In genomic region chr3:136192195-136192594, GRCh38 we compare ENCODE assay signal across 8 cellular contexts. TPM values are rescaled to one million over a fixed set of nuclear protein-coding genes. Genes with fewer than 3 reads are reported as not detected.
A peak's percentile ranks its signal among the peaks of the same experiment; 100 is the strongest.
DNase-seq lines count a peak whose midpoint lies in the region; ATAC-seq and TF ChIP-seq lines count a peak whose summit lies in the region.
"Not testable (repeated sequence)": the region's sequence is repeated elsewhere in the genome, so short reads cannot be mapped to it uniquely, and the experiment has no call there.

No MANE protein-coding gene starts in this region.

- H3K4me1 ChIP-seq in A673 (ENCODE audit: insufficient read depth, low read length, poor library complexity, severe bottlenecking) = peaks cover 30% of the 10 kb centered on the region
- H3K4me1 ChIP-seq in HAP-1 = peaks cover 29% of the 10 kb centered on the region
- peaks cover 24% of the 10 kb centered on the region for H3K4me1 ChIP-seq in Panc1 (ENCODE audit: control insufficient read depth, insufficient read depth, low read length)
- not testable (repeated sequence) for H3K4me1 ChIP-seq in cardiac muscle cell (ENCODE audit: low read depth)
- H3K4me1 ChIP-seq in smooth muscle cell (ENCODE audit: low read depth) = peaks cover 30% of the 10 kb centered on the region

- TF ChIP-seq CTCF in A673 (conservative IDR thresholded peaks at IDR 0.05; ENCODE audit: low read depth, low read length); Panc1 (IDR thresholded peaks at IDR 0.05); cardiac muscle cell (IDR thresholded peaks at IDR 0.05; ENCODE audit: low read depth, low read length); smooth muscle cell (IDR thresholded peaks at IDR 0.05; ENCODE audit: borderline replicate concordance, insufficient read depth, poor library complexity, severe bottlenecking): not testable (repeated sequence)

- intact Hi-C loops in A673 (cut with micrococcal nuclease; ENCODE audit: unreplicated experiment) (loop anchor here (5.0 kb wide), 1 partner anchor 115 kb away; no protein-coding TSS in a partner anchor), Panc1 (cut with micrococcal nuclease; ENCODE audit: unreplicated experiment) (loop anchor here (5.0 kb wide), 1 partner anchor 115 kb away; no protein-coding TSS in a partner anchor)

- H3K9me3 Mint-ChIP-seq in activated T-cell treated with anti-CD3 and anti-CD28 coated beads, Interleukin-2, amount 50 U/mL, for 72 hours; central memory CD8-positive, alpha-beta T cell; naive B cell: not testable (repeated sequence)

- not testable (repeated sequence) for H3K27me3 Mint-ChIP-seq in activated T-cell treated with anti-CD3 and anti-CD28 coated beads, Interleukin-2, amount 50 U/mL, for 72 hours (ENCODE audit: low read depth); central memory CD8-positive, alpha-beta T cell; naive B cell

- not testable (repeated sequence) for BruUV-seq in A673 (replicated peaks; lab: Mats Ljungman, UMichigan); Panc1 (replicated peaks; lab: Mats Ljungman, UMichigan)

- peak overlapping the region; percentile 92 for H3K4me3 ChIP-seq in A673 (ENCODE audit: low read depth, low read length, poor library complexity, severe bottlenecking)
- peak overlapping the region; percentile 89 for H3K4me3 ChIP-seq in HAP-1
- peak overlapping the region; percentile 97 for H3K4me3 ChIP-seq in Panc1 (ENCODE audit: low read depth in 2 of 2, low read length in 2 of 2)
- peak overlapping the region; percentile 96 for H3K4me3 ChIP-seq in cardiac muscle cell
- H3K4me3 ChIP-seq in smooth muscle cell = peak overlapping the region; percentile 97

- CTCF ChIA-PET in A673 (lab: Charles Lee) = not testable (repeated sequence)
- CTCF ChIA-PET in Panc1 (lab: Charles Lee) = interaction anchor here (0.6 to 0.7 kb wide), 2 partner anchors 25 to 115 kb away, joined by 3 read pairs; no protein-coding TSS in a partner anchor

- H3F3A ChIP-seq in smooth muscle cell (ENCODE audit: low read depth) = peaks cover 10% of the 10 kb centered on the region

- H3K36me3 Mint-ChIP-seq in activated T-cell treated with anti-CD3 and anti-CD28 coated beads, Interleukin-2, amount 50 U/mL, for 72 hours (ENCODE audit: insufficient read depth in 2 of 2) = peaks cover 14 to 28% of the 10 kb centered on the region in 2 donors
- peaks cover 53% of the 10 kb centered on the region for H3K36me3 Mint-ChIP-seq in central memory CD8-positive, alpha-beta T cell (ENCODE audit: insufficient read depth)
- peaks cover 5 to 11% of the 10 kb centered on the region in 2 donors for H3K36me3 Mint-ChIP-seq in naive B cell

- H3K9me3 ChIP-seq in A673 (ENCODE audit: low read depth, low read length, poor library complexity, severe bottlenecking); HAP-1; Panc1 (ENCODE audit: control insufficient read depth, insufficient read depth, low read depth, low read length); cardiac muscle cell (ENCODE audit: low read depth); smooth muscle cell (replicated peaks; ENCODE audit: low read depth): not testable (repeated sequence)

- H2AFZ ChIP-seq in smooth muscle cell (ENCODE audit: low read depth) = not testable (repeated sequence)

- peak overlapping the region; percentile 97 to 99 for H3K4me3 Mint-ChIP-seq in activated T-cell treated with anti-CD3 and anti-CD28 coated beads, Interleukin-2, amount 50 U/mL, for 72 hours
- peak overlapping the region; percentile 95 for H3K4me3 Mint-ChIP-seq in central memory CD8-positive, alpha-beta T cell
- H3K4me3 Mint-ChIP-seq in naive B cell = peak overlapping the region; percentile 87 to 100 (median 98)

- in situ Hi-C loops in HAP-1 (cut with MboI; ENCODE audit: low sequenced_read_pairs); Panc1 (cut with HindIII; ENCODE audit: low pct_unique_long_range_greater_than_20kb, low sequenced_read_pairs): not testable (repeated sequence)

- H3K27ac ChIP-seq in A673 (ENCODE audit: low read depth, low read length, poor library complexity, severe bottlenecking); cardiac muscle cell; smooth muscle cell (ENCODE audit: low read depth): not testable (repeated sequence)
- H3K27ac ChIP-seq in Panc1 (ENCODE audit: low read length) = peak overlapping the region; percentile 95

- not testable (repeated sequence) for H3K9ac ChIP-seq in smooth muscle cell (ENCODE audit: low read depth)

- H3K79me2 ChIP-seq in smooth muscle cell (ENCODE audit: low read depth) = peaks cover 84% of the 10 kb centered on the region

- not testable (repeated sequence) for DNase-seq in A673 (ENCODE audit: low spot score); HAP-1 (ENCODE audit: low spot score in 2 of 2); Panc1 (ENCODE audit: low read depth, low spot score); activated T-cell treated with anti-CD3 and anti-CD28 coated beads, Interleukin-2, amount 50 U/mL, for 72 hours; central memory CD8-positive, alpha-beta T cell (ENCODE audit: low spot score in 2 of 2); cardiac muscle cell (ENCODE audit: low read depth in 1 of 2, low spot score in 1 of 2); naive B cell; smooth muscle cell (lab: John Stamatoyannopoulos, UW; ENCODE audit: unreplicated experiment)

- peaks cover 60% of the 10 kb centered on the region for H3K4me1 Mint-ChIP-seq in activated T-cell treated with anti-CD3 and anti-CD28 coated beads, Interleukin-2, amount 50 U/mL, for 72 hours (ENCODE audit: low read depth)
- peaks cover 91% of the 10 kb centered on the region for H3K4me1 Mint-ChIP-seq in central memory CD8-positive, alpha-beta T cell
- peaks cover 56 to 86% (median 74%) of the 10 kb centered on the region in 3 donors for H3K4me1 Mint-ChIP-seq in naive B cell

- 87% methylated on average over 6 of the region's 6 CpGs for WGBS in smooth muscle cell (ENCODE audit: low lambda C conversion rate)

- H3K27ac Mint-ChIP-seq in activated T-cell treated with anti-CD3 and anti-CD28 coated beads, Interleukin-2, amount 50 U/mL, for 72 hours = peak overlapping the region; percentile 99
- H3K27ac Mint-ChIP-seq in central memory CD8-positive, alpha-beta T cell (ENCODE audit: low read depth) = peak overlapping the region; percentile 99
- peak overlapping the region; percentile 82 to 99 (median 98) for H3K27ac Mint-ChIP-seq in naive B cell

- H3K36me3 ChIP-seq in A673 (ENCODE audit: insufficient read depth, low read length, poor library complexity, severe bottlenecking); HAP-1 (replicated peaks); Panc1 (ENCODE audit: control insufficient read depth, insufficient read depth, low read length); cardiac muscle cell; smooth muscle cell (ENCODE audit: low read depth): not testable (repeated sequence)

- POLR2A ChIA-PET in A673 (lab: Charles Lee; ENCODE audit: low non-redundant PET) = not testable (repeated sequence)
- POLR2A ChIA-PET in Panc1 (lab: Charles Lee) = interaction anchor here (0.8 kb wide), 1 partner anchor 44 kb away, joined by 6 read pairs; no protein-coding TSS in a partner anchor

- H4K20me1 ChIP-seq in smooth muscle cell (ENCODE audit: low read depth) = peaks cover 83% of the 10 kb centered on the region

- H3K4me2 ChIP-seq in smooth muscle cell = peak overlapping the region; percentile 89

- not testable (repeated sequence) for H3K27me3 ChIP-seq in A673 (replicated peaks; ENCODE audit: insufficient read depth, low read depth, low read length, poor library complexity); HAP-1 (ENCODE audit: low read depth); Panc1 (ENCODE audit: control insufficient read depth, insufficient read depth, low read length); cardiac muscle cell; smooth muscle cell (ENCODE audit: low read depth)

- not testable (repeated sequence) for ATAC-seq in Panc1; activated T-cell treated with anti-CD3 and anti-CD28 coated beads, Interleukin-2, amount 50 U/mL, for 72 hours (replicated peaks in 1 of 2); central memory CD8-positive, alpha-beta T cell (replicated peaks; ENCODE audit: extremely low read depth, poor library complexity, severe bottlenecking); naive B cell (ENCODE audit: low read depth in 2 of 2)

RNA-seq across cellular contexts. Expression of gene MSL2, which starts 3.9 kb away (rescaled TPM):
- total RNA-seq in A673 (2021) (37.9 and 38.1 TPM in 2 replicates), Panc1 (2021; ENCODE audit: unreplicated experiment) (35.6 TPM), cardiac muscle cell (8.8 and 16.4 TPM in 2 replicates), smooth muscle cell (16.9 and 39.9 TPM in 2 replicates)
- 23.7 TPM for polyA plus RNA-seq in Panc1 (2012; ENCODE audit: insufficient read length)
- 10 to 100 TPM; 71.0 to 71.6 TPM for total RNA-seq in activated T-cell treated with anti-CD3 and anti-CD28 coated beads, Interleukin-2, amount 50 U/mL, for 72 hours
- polyA plus RNA-seq in cardiac muscle cell (5.3 and 6.3 TPM in 2 replicates), naive B cell (ENCODE audit: low read depth in 6 of 6) (10 to 100 TPM; 24.4 to 60.5 (median 53.8) TPM), smooth muscle cell (5.7 and 6.9 TPM in 2 replicates)

RNA-seq across cellular contexts. Expression of gene PCCB, which starts 57.9 kb away (rescaled TPM):
- 82.1 and 94.6 TPM in 2 replicates for total RNA-seq in A673 (2021)
- 63.4 TPM for total RNA-seq in Panc1 (2021; ENCODE audit: unreplicated experiment)
- polyA plus RNA-seq in Panc1 (2012; ENCODE audit: insufficient read length) = 71.9 TPM
- 10 to 100 TPM; 43.9 to 53.5 TPM for total RNA-seq in activated T-cell treated with anti-CD3 and anti-CD28 coated beads, Interleukin-2, amount 50 U/mL, for 72 hours
- total RNA-seq in cardiac muscle cell = 65.8 and 74.0 TPM in 2 replicates
- polyA plus RNA-seq in cardiac muscle cell = 57.8 and 77.1 TPM in 2 replicates
- 10 to 100 TPM; 26.4 to 54.8 (median 33.1) TPM for polyA plus RNA-seq in naive B cell (ENCODE audit: low read depth in 6 of 6)
- 17.6 and 26.4 TPM in 2 replicates for total RNA-seq in smooth muscle cell
- 21.6 and 27.7 TPM in 2 replicates for polyA plus RNA-seq in smooth muscle cell
